Comparison of ENCODE assay signal across 32 cellular contexts in the genomic region with DNA sequence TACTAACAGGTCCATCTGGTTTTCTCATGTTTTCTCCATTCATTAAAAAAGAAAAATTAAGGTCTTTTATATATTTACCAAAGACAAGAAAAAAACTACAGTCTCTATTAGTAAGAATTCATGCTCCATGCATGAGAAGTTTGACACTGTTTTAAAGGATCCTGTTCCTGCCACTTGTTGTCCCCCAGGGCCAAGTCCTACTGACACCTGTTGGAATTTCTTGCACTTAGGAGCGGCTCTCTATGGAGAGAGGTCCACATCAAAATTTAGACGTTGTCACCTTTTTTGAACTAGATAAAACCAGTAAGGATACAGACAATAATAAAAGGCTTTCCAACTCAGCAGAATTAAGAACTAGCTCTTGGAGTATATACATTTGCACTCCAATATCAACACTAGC. TPM values are rescaled to one million over a fixed set of nuclear protein-coding genes. Genes with fewer than 3 reads are reported as not detected.
DNase-seq lines count a peak whose midpoint lies in the region; ATAC-seq and TF ChIP-seq lines count a peak whose summit lies in the region.
"Had no signal": no experiment of that assay in that cellular context is flagged by ENCODE, and none has a peak within 500 bp of the region (broad histone marks: within the 10 kb centered on the region; RNA-seq: fewer than 3 reads in every experiment).

No MANE protein-coding gene starts in this region.

- no peak for ATAC-seq in CD8-positive, alpha-beta T cell
- no peak for ATAC-seq in activated CD8-positive, alpha-beta T cell treated with anti-CD3 and anti-CD28 coated beads, Interleukin-2, amount 10 ng/mL, durations not matched to agents 7 days and 5 days
- no peak for ATAC-seq in GM19467 (IDR thresholded peaks at IDR 0.05; ENCODE audit: unreplicated experiment)
- ATAC-seq: A549 had no signal

- H3K4me3 Mint-ChIP-seq in CD8-positive, alpha-beta T cell: no peak overlapping the region
- H3K4me3 Mint-ChIP-seq in type B pancreatic cell: peak overlapping the region; percentile 27
- no peak overlapping the region for H3K4me3 Mint-ChIP-seq in activated CD8-positive, alpha-beta T cell treated with anti-CD3 and anti-CD28 coated beads, Interleukin-2, amount 10 ng/mL, durations not matched to agents 7 days and 5 days
- H3K4me3 Mint-ChIP-seq: B cell; CD14-positive monocyte; CD4-positive, alpha-beta memory T cell; CD4-positive, alpha-beta T cell; CD4-positive, CD25-positive, alpha-beta regulatory T cell; CD8-positive, alpha-beta memory T cell had no signal

- intact Hi-C loops in CD8-positive, alpha-beta T cell (cut with DNase I, micrococcal nuclease): no loop called here

- TF ChIP-seq CTCF in CD8-positive, alpha-beta T cell (IDR thresholded peaks at IDR 0.05): no peak
- no peak for TF ChIP-seq CTCF in HEK293 (tag by site-specific recombination; IDR thresholded peaks at IDR 0.05)
- no peak for TF ChIP-seq CTCF in type B pancreatic cell (conservative IDR thresholded peaks at IDR 0.05)

- no peak for DNase-seq in CD8-positive, alpha-beta T cell
- DNase-seq in type B pancreatic cell (ENCODE audit: extremely low spot score, unreplicated experiment): no peak
- no peak for DNase-seq in effector CD8-positive, alpha-beta T cell (lab: John Stamatoyannopoulos, UW)
- DNase-seq in activated CD8-positive, alpha-beta T cell treated with anti-CD3 and anti-CD28 coated beads, Interleukin-2, amount 10 ng/mL, durations not matched to agents 7 days and 5 days: no peak
- DNase-seq: 8988T; ACHN; AML-193; BE2C; C1 segment of cervical spinal cord; Caco-2; Calu3; CD4-positive, alpha-beta memory T cell; CD4-positive, alpha-beta T cell; CD4-positive, CD25-positive, alpha-beta regulatory T cell; CD8-positive, alpha-beta memory T cell; COR-L47; DMS 273 treated with DMSO at 0.1 percent for 48 hours; DMS153; DMS53; DMS79; DMS79 treated with DMSO at 0.1 percent for 48 hours; DND-41; EL had no signal

- CTCF ChIA-PET in CD8-positive, alpha-beta T cell (lab: Charles Lee): no interaction called here
- CTCF ChIA-PET in HEK293 (lab: Yijun Ruan, JAX): no interaction called here
- CTCF ChIA-PET in activated CD8-positive, alpha-beta T cell treated with anti-CD3 and anti-CD28 coated beads, Interleukin-2, amount 10 ng/mL, durations not matched to agents 7 days and 5 days (lab: Charles Lee): no interaction called here

- H3K4me1 Mint-ChIP-seq in CD8-positive, alpha-beta T cell (ENCODE audit: low read depth): peaks cover 4% of the 10 kb centered on the region
- H3K4me1 Mint-ChIP-seq in type B pancreatic cell (ENCODE audit: unreplicated experiment): peaks cover 14% of the 10 kb centered on the region
- peaks cover 2% of the 10 kb centered on the region for H3K4me1 Mint-ChIP-seq in activated CD8-positive, alpha-beta T cell treated with anti-CD3 and anti-CD28 coated beads, Interleukin-2, amount 10 ng/mL, durations not matched to agents 7 days and 5 days (ENCODE audit: low read depth)
- H3K4me1 Mint-ChIP-seq: CD8-positive, alpha-beta memory T cell had no signal

- H3K9me3 Mint-ChIP-seq in CD8-positive, alpha-beta T cell: no peaks in the 10 kb centered on the region
- H3K9me3 Mint-ChIP-seq in type B pancreatic cell: no peaks in the 10 kb centered on the region
- no peaks in the 10 kb centered on the region for H3K9me3 Mint-ChIP-seq in activated CD8-positive, alpha-beta T cell treated with anti-CD3 and anti-CD28 coated beads, Interleukin-2, amount 10 ng/mL, durations not matched to agents 7 days and 5 days (ENCODE audit: insufficient read depth)
- H3K9me3 Mint-ChIP-seq: CD14-positive monocyte; CD4-positive, alpha-beta memory T cell; CD4-positive, alpha-beta T cell; CD8-positive, alpha-beta memory T cell had no signal

- H3K27me3 Mint-ChIP-seq in CD8-positive, alpha-beta T cell (ENCODE audit: low read depth): no peaks in the 10 kb centered on the region
- H3K27me3 Mint-ChIP-seq in type B pancreatic cell: no peaks in the 10 kb centered on the region
- no peaks in the 10 kb centered on the region for H3K27me3 Mint-ChIP-seq in activated CD8-positive, alpha-beta T cell treated with anti-CD3 and anti-CD28 coated beads, Interleukin-2, amount 10 ng/mL, durations not matched to agents 7 days and 5 days (ENCODE audit: low read depth)
- H3K27me3 Mint-ChIP-seq: B cell; CD4-positive, alpha-beta memory T cell; CD4-positive, alpha-beta T cell; CD4-positive, CD25-positive, alpha-beta regulatory T cell; CD8-positive, alpha-beta memory T cell had no signal

- no peak overlapping the region for H3K4me3 ChIP-seq in CD8-positive, alpha-beta T cell (ENCODE audit: low read depth, low read length)
- H3K4me3 ChIP-seq in HEK293 (ENCODE audit: low read depth, low read length): no peak overlapping the region
- H3K4me3 ChIP-seq: A549; BLaER1; BLaER1 treated with 17β-estradiol and CSF1 and Interleukin-3, amounts not matched to agents 10 nM and 100 nM had no signal

- no peaks in the 10 kb centered on the region for H3K9me3 ChIP-seq in CD8-positive, alpha-beta T cell (ENCODE audit: low read length)
- H3K9me3 ChIP-seq in HEK293 (ENCODE audit: control insufficient read depth, insufficient read depth, low read depth, low read length): no peaks in the 10 kb centered on the region
- H3K9me3 ChIP-seq: A549; BE2C; BLaER1; BLaER1 treated with 17β-estradiol and CSF1 and Interleukin-3, amounts not matched to agents 10 nM and 100 nM; Caco-2 had no signal

- no peak overlapping the region for H3K27ac ChIP-seq in CD8-positive, alpha-beta T cell (ENCODE audit: low read depth, low read length)
- no peak overlapping the region for H3K27ac ChIP-seq in HEK293 (ENCODE audit: extremely low read depth, low read depth, low read length)
- H3K27ac ChIP-seq: 22Rv1; A549; BLaER1; BLaER1 treated with 17β-estradiol and CSF1 and Interleukin-3, amounts not matched to agents 10 nM and 100 nM; C4-2B had no signal

- H3K27me3 ChIP-seq in CD8-positive, alpha-beta T cell (ENCODE audit: insufficient read depth, low read length): no peaks in the 10 kb centered on the region
- H3K27me3 ChIP-seq: BE2C; BLaER1; BLaER1 treated with 17β-estradiol and CSF1 and Interleukin-3, amounts not matched to agents 10 nM and 100 nM had no signal

- H3K27ac Mint-ChIP-seq in CD8-positive, alpha-beta T cell: peak overlapping the region; percentile 32
- H3K27ac Mint-ChIP-seq in type B pancreatic cell: no peak overlapping the region
- no peak overlapping the region for H3K27ac Mint-ChIP-seq in activated CD8-positive, alpha-beta T cell treated with anti-CD3 and anti-CD28 coated beads, Interleukin-2, amount 10 ng/mL, durations not matched to agents 7 days and 5 days
- H3K27ac Mint-ChIP-seq: B cell, CD14-positive monocyte had no signal

- POLR2A ChIA-PET in CD8-positive, alpha-beta T cell (lab: Charles Lee): no interaction called here
- POLR2A ChIA-PET in HEK293 (lab: Yijun Ruan, JAX): no interaction called here
- POLR2A ChIA-PET in activated CD8-positive, alpha-beta T cell treated with anti-CD3 and anti-CD28 coated beads, Interleukin-2, amount 10 ng/mL, durations not matched to agents 7 days and 5 days (lab: Charles Lee): no interaction called here

- H3K36me3 Mint-ChIP-seq in CD8-positive, alpha-beta T cell: peaks cover 33% of the 10 kb centered on the region
- peaks cover 9% of the 10 kb centered on the region for H3K36me3 Mint-ChIP-seq in type B pancreatic cell
- H3K36me3 Mint-ChIP-seq in activated CD8-positive, alpha-beta T cell treated with anti-CD3 and anti-CD28 coated beads, Interleukin-2, amount 10 ng/mL, durations not matched to agents 7 days and 5 days (ENCODE audit: low read depth): peaks cover 5% of the 10 kb centered on the region

- no peaks in the 10 kb centered on the region for H3K4me1 ChIP-seq in CD8-positive, alpha-beta T cell (ENCODE audit: insufficient read depth, low read length)
- H3K4me1 ChIP-seq in HEK293 (ENCODE audit: control insufficient read depth, insufficient read depth, low read length): peaks cover 10% of the 10 kb centered on the region

- no peaks in the 10 kb centered on the region for H3K36me3 ChIP-seq in CD8-positive, alpha-beta T cell (ENCODE audit: insufficient read depth, low read length)
- peaks cover 0 to 6% of the 10 kb centered on the region in 2 experiments; a peak in 2 of 3 replicates for H3K36me3 ChIP-seq in HEK293 (ENCODE audit: control insufficient read depth in 2 of 2, insufficient read depth in 1 of 2, low read length in 2 of 2)

TF ChIP-seq in HEK293, 187 proteins besides CTCF, POLR2A, EP300 and RAD21:
- no peak for TF ChIP-seq ZNF140 (tag by site-specific recombination; IDR thresholded peaks at IDR 0.05)
- no peak for TF ChIP-seq REPIN1 (tag by site-specific recombination; IDR thresholded peaks at IDR 0.05; ENCODE audit: low read depth)
- no peak for TF ChIP-seq ZNF37A (tag by site-specific recombination; IDR thresholded peaks at IDR 0.05)
- TF ChIP-seq SCRT1 (tag by site-specific recombination; IDR thresholded peaks at IDR 0.05; ENCODE audit: borderline replicate concordance): 0 out of 2 replicates have a peak, but pooled peaks have one; percentile 11
- no peak for TF ChIP-seq MZF1 (tag by site-specific recombination; IDR thresholded peaks at IDR 0.05; ENCODE audit: borderline replicate concordance)
- peak; percentile 92 for TF ChIP-seq SCRT2 (tag by site-specific recombination; IDR thresholded peaks at IDR 0.05)

RNA-seq across cellular contexts. Expression of a gene that starts 42.3 kb away (rescaled TPM):
- 10 to 100 TPM; 18.1 to 18.4 TPM for total RNA-seq in CD8-positive, alpha-beta T cell
- total RNA-seq in type B pancreatic cell (ENCODE audit: low replicate concordance): 28.8 and 29.2 TPM in 2 replicates
- 10 to 100 TPM; 19.5 to 24.9 TPM for total RNA-seq in activated CD8-positive, alpha-beta T cell treated with anti-CD3 and anti-CD28 coated beads, Interleukin-2, amount 10 ng/mL, durations not matched to agents 7 days and 5 days
